In genomic region chr11:76276046-76276772, GRCh38 we compare ENCODE assay signal across 26 cellular contexts.
"Had no signal": no experiment of that assay in that cellular context is flagged by ENCODE, and none has a peak within 500 bp of the region (broad histone marks: within the 10 kb centered on the region; RNA-seq: fewer than 3 reads in every experiment).

No MANE protein-coding gene starts in this region.

- H3K27me3 ChIP-seq: MG63 had no signal

- H3K4me2 ChIP-seq: SK-N-SH had no signal

- H3K27ac ChIP-seq: VCaP had no signal

- H3K4me1 Mint-ChIP-seq: activated CD4-positive, alpha-beta memory T cell treated with anti-CD3 and anti-CD28 coated beads, Interleukin-2, amount 10 ng/mL, durations not matched to agents 7 days and 5 days; activated T-helper 17 cell treated with anti-CD3 and anti-CD28 coated beads, Interleukin-2, amount 50 U/mL, for 72 hours had no signal

- H3K36me3 ChIP-seq: MG63 had no signal

- H3K27ac Mint-ChIP-seq: activated CD4-positive, alpha-beta memory T cell treated with anti-CD3 and anti-CD28 coated beads, Interleukin-2, amount 10 ng/mL, durations not matched to agents 7 days and 5 days; activated naive CD4-positive, alpha-beta T cell treated with anti-CD3 and anti-CD28 coated beads for 36 hours; activated naive CD8-positive, alpha-beta T cell; activated T-helper 17 cell treated with anti-CD3 and anti-CD28 coated beads, Interleukin-2, amount 50 U/mL, for 72 hours had no signal

- H3K27me3 Mint-ChIP-seq: activated CD4-positive, alpha-beta memory T cell treated with anti-CD3 and anti-CD28 coated beads, Interleukin-2, amount 10 ng/mL, durations not matched to agents 7 days and 5 days; activated naive CD8-positive, alpha-beta T cell; activated T-helper 17 cell treated with anti-CD3 and anti-CD28 coated beads, Interleukin-2, amount 50 U/mL, for 72 hours had no signal

- H3K4me3 Mint-ChIP-seq: activated CD4-positive, alpha-beta memory T cell treated with anti-CD3 and anti-CD28 coated beads, Interleukin-2, amount 10 ng/mL, durations not matched to agents 7 days and 5 days; activated naive CD4-positive, alpha-beta T cell treated with anti-CD3 and anti-CD28 coated beads for 36 hours; activated naive CD8-positive, alpha-beta T cell; activated T-helper 17 cell treated with anti-CD3 and anti-CD28 coated beads, Interleukin-2, amount 50 U/mL, for 72 hours had no signal

- H3K36me3 Mint-ChIP-seq: activated naive CD8-positive, alpha-beta T cell had no signal

- H3K9me3 ChIP-seq: SK-N-SH had no signal

- H3K9ac ChIP-seq: SK-N-SH had no signal

- H3K9me3 Mint-ChIP-seq: activated CD4-positive, alpha-beta memory T cell treated with anti-CD3 and anti-CD28 coated beads, Interleukin-2, amount 10 ng/mL, durations not matched to agents 7 days and 5 days; activated naive CD4-positive, alpha-beta T cell treated with anti-CD3 and anti-CD28 coated beads for 36 hours; activated T-helper 17 cell treated with anti-CD3 and anti-CD28 coated beads, Interleukin-2, amount 50 U/mL, for 72 hours had no signal

- DNase-seq: activated CD4-positive, alpha-beta memory T cell treated with anti-CD3 and anti-CD28 coated beads, Interleukin-2, amount 10 ng/mL, durations not matched to agents 7 days and 5 days; activated CD4-positive, alpha-beta T cell treated with anti-CD3 and anti-CD28 coated beads, Interleukin-2, amount 50 U/mL, for 1 hour; activated CD4-positive, CD25-positive, alpha-beta regulatory T cell; activated gamma-delta T cell; activated naive CD4-positive, alpha-beta T cell treated with anti-CD3 and anti-CD28 coated beads for 36 hours; activated T-cell treated with anti-CD3 and anti-CD28 coated beads for 4 hours; activated T-cell treated with anti-CD3 and anti-CD28 coated beads, Interleukin-2, amount 50 U/mL, for 48 hours; cerebellar nuclear complex; MG63; MV-4-11; NCI-H1105; NCI-H1436; NCI-H1694 treated with DMSO at 0.1 percent for 48 hours; NCI-H2029 treated with DMSO at 0.1 percent for 48 hours; NCI-H345; NCI-H510A; NCI-H526 treated with DMSO at 0.1 percent for 48 hours; NCI-H82; OCI-M1; RPMI8226; SK-N-SH; T-helper 1 cell had no signal

- ATAC-seq: activated T-helper 17 cell treated with anti-CD3 and anti-CD28 coated beads, Interleukin-2, amount 50 U/mL, for 72 hours; Right ventricle myocardium inferior had no signal

- H3K4me3 ChIP-seq: MG63 had no signal
